Comparison of ENCODE assay signal across 14 cellular contexts in the genomic region with DNA sequence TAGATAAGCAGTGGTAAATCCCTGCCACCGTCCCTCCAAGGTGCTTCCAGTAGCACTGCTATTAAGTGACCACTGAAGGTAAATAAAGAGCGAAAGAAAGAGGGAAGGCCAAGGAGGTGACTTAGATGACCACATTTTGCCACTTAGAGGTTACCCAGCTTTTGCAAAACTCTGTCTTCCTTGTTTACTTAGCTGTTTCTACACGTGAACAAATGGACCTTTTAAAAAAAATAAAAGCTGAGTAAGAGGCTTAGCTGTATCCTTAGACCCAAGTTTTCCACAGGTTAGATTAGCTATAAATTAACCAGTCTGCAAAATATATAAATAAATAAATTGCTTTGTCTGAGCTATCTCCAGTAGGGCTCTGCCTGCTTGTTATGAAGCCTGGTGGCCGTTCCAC.
A peak's percentile ranks its signal among the peaks of the same experiment; 100 is the strongest.
DNase-seq lines count a peak whose midpoint lies in the region; FAIRE-seq and TF ChIP-seq lines count a peak whose summit lies in the region.
"Had no signal": no experiment of that assay in that cellular context is flagged by ENCODE, and none has a peak within 500 bp of the region (broad histone marks: within the 10 kb centered on the region; RNA-seq: fewer than 3 reads in every experiment).

No MANE protein-coding gene starts in this region.

- TF ChIP-seq CTCF in kidney (IDR thresholded peaks at IDR 0.05; ENCODE audit: borderline replicate concordance, extremely low read depth, insufficient read depth) (no peak), neutrophil (IDR thresholded peaks at IDR 0.05) (no peak), GM10266 (IDR thresholded peaks at IDR 0.05; ENCODE audit: control insufficient read depth, insufficient read depth, low read depth, missing control alignments) (no peak)

- peak overlapping the region; percentile 40 to 53 for H3K27ac ChIP-seq in kidney (ENCODE audit: low read depth in 2 of 2, low read length in 2 of 2)
- peak overlapping the region; percentile 62 for H3K27ac ChIP-seq in neutrophil
- H3K27ac ChIP-seq: HL-60 had no signal

- TF ChIP-seq POLR2A in H54 (IDR thresholded peaks at IDR 0.05; ENCODE audit: low read depth, low read length), result no peak

- H3K9me3 ChIP-seq in kidney (ENCODE audit: control insufficient read depth in 1 of 2, low read length in 2 of 2), result no peaks in the 10 kb centered on the region
- H3K9me3 ChIP-seq in neutrophil, result no peaks in the 10 kb centered on the region

- peak overlapping the region in 1 of 2 donors; percentile 5 for H3K9ac ChIP-seq in kidney (ENCODE audit: low read length in 2 of 2)

- H3K4me1 ChIP-seq in kidney (ENCODE audit: control insufficient read depth in 1 of 2, insufficient read depth in 1 of 2, low read depth in 1 of 2, low read length in 2 of 2), result peaks cover 10 to 19% of the 10 kb centered on the region in 2 donors
- peaks cover 20 to 31% of the 10 kb centered on the region in 2 experiments for H3K4me1 ChIP-seq in neutrophil (ENCODE audit: control insufficient read depth in 1 of 2, insufficient read depth in 1 of 2, low read depth in 1 of 2, low read length in 1 of 2)

- DNase-seq in A172 (ENCODE audit: low spot score), result peak; percentile 32
- peak; percentile 69 for DNase-seq in H4 (ENCODE audit: low spot score)
- no peak for DNase-seq in kidney
- no peak for DNase-seq in epidermal melanocyte (ENCODE audit: insufficient read length, low spot score)
- DNase-seq in H54 (ENCODE audit: insufficient read length, low spot score), result no peak
- no peak for DNase-seq in GM10266 (ENCODE audit: extremely low spot score)
- DNase-seq: CD4-positive, CD25-positive, alpha-beta regulatory T cell; DMS79; KBM-7; NCI-H187 treated with DMSO at 0.1 percent for 48 hours; NCI-H2107; NK-92 treated with Interleukin-12 subunit alpha and Interleukin-12 subunit beta, amount 100 ng/mL, for 24 hours had no signal

- FAIRE-seq in kidney (lab: Jason Lieb, UNC) (no peak), H54 (lab: Jason Lieb, UNC) (no peak)

- H3K27me3 ChIP-seq in neutrophil, result peaks cover 79% of the 10 kb centered on the region

- H3K36me3 ChIP-seq in kidney (ENCODE audit: control insufficient read depth in 1 of 2, insufficient read depth in 2 of 2, low read length in 2 of 2) (no peaks in the 10 kb centered on the region), neutrophil (no peaks in the 10 kb centered on the region)

- H3K4me3 ChIP-seq in kidney (ENCODE audit: low read length in 2 of 2) (peak overlapping the region in 1 of 2 donors; percentile 6), neutrophil (ENCODE audit: low read depth in 1 of 2, low read length in 1 of 2) (no peak overlapping the region)

- intact Hi-C loops in kidney (cut with DNase I), result no loop called here

Comparison
In these comparisons a context has a peak if more than half of its experiments do, and no peak if none do; other contexts are left out.
1. DNase-seq: peak in A172 (single experiment) and H4 (single experiment); none in kidney (single experiment), epidermal melanocyte (single experiment), H54 (single experiment) and GM10266 (single experiment).